In the genomic region with DNA sequence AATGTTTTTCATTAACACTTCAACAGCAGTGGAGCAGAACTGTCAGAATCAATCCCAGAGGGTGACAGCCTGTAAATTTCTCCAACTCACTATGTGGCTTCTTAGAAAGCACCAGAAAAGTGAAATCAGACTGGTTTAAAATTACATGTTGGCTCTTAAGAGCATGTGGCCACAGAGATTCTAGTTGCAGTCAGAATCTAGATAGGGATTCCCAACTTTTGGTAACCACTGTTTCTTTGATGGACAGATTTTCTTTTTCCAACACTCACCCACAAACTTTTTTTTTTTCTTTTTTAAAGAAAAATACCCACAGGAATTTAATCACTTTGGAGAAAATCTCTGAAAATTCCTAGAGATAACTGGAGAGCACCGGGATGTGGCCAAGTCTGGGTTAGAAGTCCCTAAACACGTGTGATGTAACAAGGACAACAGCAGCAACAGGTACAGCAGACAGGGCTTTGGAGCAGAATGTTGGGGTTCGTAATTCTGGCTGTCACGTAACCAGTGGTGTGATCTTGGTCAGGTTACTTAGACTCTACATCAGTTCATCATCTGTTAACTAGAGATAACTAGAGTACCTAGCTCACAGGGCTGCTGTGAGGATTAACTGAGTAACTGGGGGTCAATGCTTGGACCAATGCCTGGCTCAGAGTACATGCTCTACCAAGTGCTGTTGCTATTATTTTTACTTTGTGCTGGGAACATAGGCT, we compare ENCODE assay signal across 1 cellular context.
TF ChIP-seq lines count a peak whose summit lies in the region.

No MANE protein-coding gene starts in this region.

TF ChIP-seq in HCT116, 20 proteins besides CTCF, POLR2A, EP300 and RAD21 (continued from another document):
- TF ChIP-seq EGR1 (IDR thresholded peaks at IDR 0.05; ENCODE audit: low read depth), result no peak
- TF ChIP-seq, protein P1, sequence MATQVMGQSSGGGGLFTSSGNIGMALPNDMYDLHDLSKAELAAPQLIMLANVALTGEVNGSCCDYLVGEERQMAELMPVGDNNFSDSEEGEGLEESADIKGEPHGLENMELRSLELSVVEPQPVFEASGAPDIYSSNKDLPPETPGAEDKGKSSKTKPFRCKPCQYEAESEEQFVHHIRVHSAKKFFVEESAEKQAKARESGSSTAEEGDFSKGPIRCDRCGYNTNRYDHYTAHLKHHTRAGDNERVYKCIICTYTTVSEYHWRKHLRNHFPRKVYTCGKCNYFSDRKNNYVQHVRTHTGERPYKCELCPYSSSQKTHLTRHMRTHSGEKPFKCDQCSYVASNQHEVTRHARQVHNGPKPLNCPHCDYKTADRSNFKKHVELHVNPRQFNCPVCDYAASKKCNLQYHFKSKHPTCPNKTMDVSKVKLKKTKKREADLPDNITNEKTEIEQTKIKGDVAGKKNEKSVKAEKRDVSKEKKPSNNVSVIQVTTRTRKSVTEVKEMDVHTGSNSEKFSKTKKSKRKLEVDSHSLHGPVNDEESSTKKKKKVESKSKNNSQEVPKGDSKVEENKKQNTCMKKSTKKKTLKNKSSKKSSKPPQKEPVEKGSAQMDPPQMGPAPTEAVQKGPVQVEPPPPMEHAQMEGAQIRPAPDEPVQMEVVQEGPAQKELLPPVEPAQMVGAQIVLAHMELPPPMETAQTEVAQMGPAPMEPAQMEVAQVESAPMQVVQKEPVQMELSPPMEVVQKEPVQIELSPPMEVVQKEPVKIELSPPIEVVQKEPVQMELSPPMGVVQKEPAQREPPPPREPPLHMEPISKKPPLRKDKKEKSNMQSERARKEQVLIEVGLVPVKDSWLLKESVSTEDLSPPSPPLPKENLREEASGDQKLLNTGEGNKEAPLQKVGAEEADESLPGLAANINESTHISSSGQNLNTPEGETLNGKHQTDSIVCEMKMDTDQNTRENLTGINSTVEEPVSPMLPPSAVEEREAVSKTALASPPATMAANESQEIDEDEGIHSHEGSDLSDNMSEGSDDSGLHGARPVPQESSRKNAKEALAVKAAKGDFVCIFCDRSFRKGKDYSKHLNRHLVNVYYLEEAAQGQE (IDR thresholded peaks at IDR 0.05; ENCODE audit: low read depth), result no peak
- TF ChIP-seq POLR2AphosphoS5 (IDR thresholded peaks at IDR 0.05; ENCODE audit: low read depth, low read length), result no peak
- no peak for TF ChIP-seq YY1 (IDR thresholded peaks at IDR 0.05; ENCODE audit: extremely low read depth, insufficient replicate concordance, low read depth, low read length)
- no peak for TF ChIP-seq EZH2phosphoT487 (IDR thresholded peaks at IDR 0.05; ENCODE audit: borderline replicate concordance)
- no peak for TF ChIP-seq FOSL1 (IDR thresholded peaks at IDR 0.05; ENCODE audit: low read depth)
- TF ChIP-seq ZFX (IDR thresholded peaks at IDR 0.05), result no peak
